Comparison of ENCODE assay signal across 30 cellular contexts in genomic region chr10:49524496-49524895, GRCh38.
"Had no signal": no experiment of that assay in that cellular context is flagged by ENCODE, and none has a peak within 500 bp of the region (broad histone marks: within the 10 kb centered on the region; RNA-seq: fewer than 3 reads in every experiment).

No MANE protein-coding gene starts in this region.

- ATAC-seq: left colon; left lung; lower lobe of right lung; natural killer cell; right lobe of liver; stimulated activated memory B cell treated with anti-CD40 and anti-IgM and Interleukin-4, amounts not matched to agents 10 μg/mL and 1 μg/mL and 100 μg/mL, for 72 hours; stimulated activated naive CD8-positive, alpha-beta T cell treated with anti-CD3 and anti-CD28 coated beads, Interleukin-15, amount 100 ng/mL, for 72 hours had no signal

- H3K4me3 ChIP-seq: left lung, lower lobe of right lung, neural progenitor cell, ovary, right atrium auricular region, right lobe of liver, smooth muscle cell, thyroid gland, transverse colon, upper lobe of left lung, vagina had no signal

- H3K36me3 ChIP-seq: neural progenitor cell, ovary had no signal

- H3K27ac Mint-ChIP-seq: natural killer cell; nephron progenitor cell; neural progenitor cell; progenitor cell of endocrine pancreas; stimulated activated memory B cell treated with anti-CD40 and anti-IgM and Interleukin-4, amounts not matched to agents 10 μg/mL and 1 μg/mL and 100 μg/mL, for 72 hours; stimulated activated naive CD8-positive, alpha-beta T cell treated with anti-CD3 and anti-CD28 coated beads, Interleukin-15, amount 100 ng/mL, for 72 hours had no signal

- H2AFZ ChIP-seq: neural progenitor cell had no signal

- H3K27me3 ChIP-seq: left lung, neural progenitor cell, neutrophil, ovary, right atrium auricular region, right lobe of liver, thyroid gland, transverse colon, upper lobe of left lung, vagina had no signal

- H3K4me1 Mint-ChIP-seq: nephron progenitor cell had no signal

- H3K27me3 Mint-ChIP-seq: naive B cell; progenitor cell of endocrine pancreas; stimulated activated memory B cell treated with anti-CD40 and anti-IgM and Interleukin-4, amounts not matched to agents 10 μg/mL and 1 μg/mL and 100 μg/mL, for 72 hours; stimulated activated naive CD8-positive, alpha-beta T cell treated with anti-CD3 and anti-CD28 coated beads, Interleukin-15, amount 100 ng/mL, for 72 hours had no signal

- H3K4me1 ChIP-seq: lower lobe of right lung, neural progenitor cell, transverse colon, vagina had no signal

- H3K4me3 Mint-ChIP-seq: immature natural killer cell; naive B cell; natural killer cell; nephron progenitor cell; neural progenitor cell; stimulated activated memory B cell treated with anti-CD40 and anti-IgM and Interleukin-4, amounts not matched to agents 10 μg/mL and 1 μg/mL and 100 μg/mL, for 72 hours; stimulated activated naive CD8-positive, alpha-beta T cell treated with anti-CD3 and anti-CD28 coated beads, Interleukin-15, amount 100 ng/mL, for 72 hours had no signal

- DNase-seq: hypothalamus; immature natural killer cell; kidney; left colon; left lung; lower lobe of right lung; mammary epithelial cell; mesenchymal stem cell; naive B cell; natural killer cell; nephron progenitor cell; occipital lobe; ovary; right lobe of liver; stimulated activated CD4-positive, alpha-beta T cell treated with anti-CD3 and anti-CD28 coated beads, Interleukin-1b, Interleukin-23, amount 100 ng/mL, for 48 hours; stimulated activated CD4-positive, alpha-beta T cell treated with anti-CD3 and anti-CD28 coated beads, Interleukin-2, amount 100 ng/mL, for 48 hours; stimulated activated CD4-positive, alpha-beta T cell treated with anti-CD3 and anti-CD28 coated beads, Interleukin-4, amount 100 ng/mL, for 4 hours; stimulated activated CD8-positive, alpha-beta memory T cell treated with anti-CD3 and anti-CD28 coated beads, Interleukin-4, amount 100 ng/mL, for 48 hours; stimulated activated naive CD4-positive, alpha-beta T cell treated with Interleukin-2 at 50 U/mL for 16 hours; stimulated activated naive CD8-positive, alpha-beta T cell treated with anti-CD3 and anti-CD28 coated beads, Interleukin-15, amount 100 ng/mL, for 72 hours; thyroid gland; transverse colon; upper lobe of left lung had no signal

- H3K4me2 ChIP-seq: neural progenitor cell, smooth muscle cell had no signal

- H3K9me3 ChIP-seq: left lung, lower lobe of right lung, neutrophil, ovary, right atrium auricular region, right lobe of liver, thyroid gland, transverse colon, upper lobe of left lung, vagina had no signal

- H3K9me3 Mint-ChIP-seq: immature natural killer cell; naive B cell; natural killer cell; nephron progenitor cell; neural progenitor cell; stimulated activated memory B cell treated with anti-CD40 and anti-IgM and Interleukin-4, amounts not matched to agents 10 μg/mL and 1 μg/mL and 100 μg/mL, for 72 hours; stimulated activated naive CD8-positive, alpha-beta T cell treated with anti-CD3 and anti-CD28 coated beads, Interleukin-15, amount 100 ng/mL, for 72 hours had no signal

- H3K9ac ChIP-seq: neural progenitor cell had no signal

- H3K27ac ChIP-seq: left lung, lower lobe of right lung, neural progenitor cell, neutrophil, ovary, right atrium auricular region, right lobe of liver, thyroid gland, transverse colon, upper lobe of left lung, vagina had no signal
